Comparison of ENCODE assay signal across 30 cellular contexts in genomic region chr2:158154596-158154995, GRCh38. TPM values are rescaled to one million over a fixed set of nuclear protein-coding genes. Genes with fewer than 3 reads are reported as not detected.
"Had no signal": no experiment of that assay in that cellular context is flagged by ENCODE, and none has a peak within 500 bp of the region (broad histone marks: within the 10 kb centered on the region; RNA-seq: fewer than 3 reads in every experiment).

No MANE protein-coding gene starts in this region.

- ATAC-seq: activated CD4-positive, alpha-beta T cell treated with anti-CD3 and anti-CD28 coated beads for 36 hours; activated T-cell treated with anti-CD3 and anti-CD28 coated beads, Interleukin-2, amount 50 U/mL, for 72 hours had no signal

- DNase-seq: activated CD4-positive, alpha-beta memory T cell treated with anti-CD3 and anti-CD28 coated beads, Interleukin-2, amount 10 ng/mL, durations not matched to agents 7 days and 5 days; activated CD4-positive, alpha-beta T cell treated with anti-CD3 and anti-CD28 coated beads for 36 hours; activated CD4-positive, alpha-beta T cell treated with anti-CD3 and anti-CD28 coated beads, Interleukin-2, amount 50 U/mL, for 1 hour; activated gamma-delta T cell treated with Interleukin-2 at 50 U/mL for 16 hours; activated naive CD4-positive, alpha-beta T cell treated with anti-CD3 and anti-CD28 coated beads, Interleukin-2, amount 50 U/mL, for 16 hours; activated naive CD8-positive, alpha-beta T cell treated with anti-CD3 and anti-CD28 coated beads, Interleukin-2, amount 10 ng/mL, durations not matched to agents 7 days and 5 days; activated T-cell treated with anti-CD3 and anti-CD28 coated beads for 4 hours; activated T-cell treated with anti-CD3 and anti-CD28 coated beads, Interleukin-2, amount 50 U/mL, for 72 hours; adrenal gland; anterior cingulate cortex; central memory CD4-positive, alpha-beta T cell; MG63; NCI-H1092; NCI-H1417 treated with DMSO at 0.1 percent for 48 hours; NCI-H1694; NCI-H2029; NCI-H345; NCI-H510A; NCI-H526 treated with DMSO at 0.1 percent for 48 hours; NCI-H82; Peyer's patch; Right ventricle myocardium superior; SK-N-SH; T-helper 1 cell; WERI-Rb-1 had no signal

- H3K27me3 ChIP-seq: adrenal gland, breast epithelium, MG63, Peyer's patch, SJCRH30 had no signal

- H3K4me3 ChIP-seq: adrenal gland, breast epithelium, MG63, Peyer's patch, SJCRH30 had no signal

- H3K36me3 ChIP-seq: adrenal gland, breast epithelium, MG63, Peyer's patch, SJCRH30, WERI-Rb-1 had no signal

RNA-seq across cellular contexts. Expression of gene UPP2, which starts 52.9 kb away (rescaled TPM):
- total RNA-seq: activated CD4-positive, alpha-beta memory T cell treated with anti-CD3 and anti-CD28 coated beads, Interleukin-2, amount 10 ng/mL, durations not matched to agents 7 days and 5 days; activated CD4-positive, alpha-beta T cell treated with anti-CD3 and anti-CD28 coated beads for 36 hours; activated CD8-positive, alpha-beta memory T cell treated with anti-CD3 and anti-CD28 coated beads for 36 hours; activated naive CD8-positive, alpha-beta T cell treated with anti-CD3 and anti-CD28 coated beads, Interleukin-2, amount 10 ng/mL, durations not matched to agents 7 days and 5 days; activated T-cell treated with anti-CD3 and anti-CD28 coated beads, Interleukin-2, amount 50 U/mL, for 72 hours; activated T-helper 2 cell treated with anti-CD3 and anti-CD28 coated beads, Interferon-gamma antibody, Interleukin-2, Interleukin-4, amounts not matched to agents 10 μg/mL and 5 μg/mL and 100 μg/mL, durations not matched to agents 14 hours and 24 hours and 36 hours; Peyer's patch; Right ventricle myocardium superior; SJCRH30; T-helper 2 cell treated with Interferon-gamma antibody and Interleukin-4, amounts not matched to agents 100 ng/mL and 5 ng/mL, for 36 hours had no signal
